In the genomic region with DNA sequence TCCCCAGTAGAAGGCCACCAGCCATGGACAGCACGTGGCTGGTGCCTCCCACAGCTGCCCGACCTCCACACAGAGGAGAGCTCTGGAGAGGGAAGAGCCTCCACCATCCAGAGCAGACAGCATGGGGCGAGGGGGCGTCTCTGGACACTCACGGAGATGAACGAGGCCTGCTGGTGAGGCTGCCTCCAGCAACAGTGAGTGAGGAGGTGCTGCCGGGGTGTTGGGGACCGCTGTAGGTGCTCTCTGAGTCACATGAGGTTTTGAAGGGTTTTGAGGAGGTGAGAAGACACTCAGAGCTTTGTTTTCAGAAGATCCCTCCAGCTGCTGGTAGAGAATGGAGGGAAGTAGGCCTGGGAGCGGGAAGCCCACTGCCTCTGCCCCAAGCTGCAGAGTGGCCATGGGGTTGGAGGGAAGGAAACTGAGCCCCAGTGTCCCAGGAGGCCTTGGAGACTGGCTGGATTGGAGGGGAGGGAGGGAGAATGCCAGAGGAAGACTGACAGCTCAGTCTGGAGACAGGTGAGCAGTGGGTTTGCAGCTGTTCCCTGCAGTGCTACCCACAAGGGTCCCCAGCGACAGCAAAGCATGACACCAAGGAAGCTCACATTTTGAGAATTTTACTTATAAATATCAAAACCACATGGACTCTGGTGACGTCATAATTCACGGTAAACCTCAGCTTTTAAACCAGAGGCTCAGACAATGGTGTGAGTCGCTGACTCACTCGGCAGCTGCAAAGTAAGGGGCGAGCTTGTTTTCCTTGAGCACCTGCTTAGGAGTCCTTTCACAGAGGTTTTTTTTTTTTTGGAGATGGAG, we compare ENCODE assay signal across 8 cellular contexts.
DNase-seq lines count a peak whose midpoint lies in the region; ATAC-seq and TF ChIP-seq lines count a peak whose summit lies in the region.

No MANE protein-coding gene starts in this region.

- H3K27ac ChIP-seq in fibroblast of lung (ENCODE audit: insufficient read depth, low read length) (peak overlapping the region; percentile 34), tibial artery (peak overlapping the region; percentile 77 to 79)

- no peak for TF ChIP-seq CTCF in fibroblast of lung (conservative IDR thresholded peaks at IDR 0.05 in 1 of 2, IDR thresholded peaks at IDR 0.05 in 1 of 2; ENCODE audit: low read depth in 1 of 2, low read length in 2 of 2)
- TF ChIP-seq CTCF in tibial artery (IDR thresholded peaks at IDR 0.05), result no peak

- peaks cover 0 to 4% of the 10 kb centered on the region in 2 donors for H3K9me3 Mint-ChIP-seq in activated naive CD4-positive, alpha-beta T cell treated with anti-CD3 and anti-CD28 coated beads, Interleukin-2, amount 50 U/mL, for 72 hours

- no peaks in the 10 kb centered on the region for H3K27me3 ChIP-seq in fibroblast of lung (ENCODE audit: control insufficient read depth, insufficient read depth, low read length)
- H3K27me3 ChIP-seq in tibial artery, result no peaks in the 10 kb centered on the region

- ATAC-seq in activated naive CD4-positive, alpha-beta T cell treated with anti-CD3 and anti-CD28 coated beads, Interleukin-2, amount 50 U/mL, for 72 hours, result peak; percentile 51 to 86
- no peak for ATAC-seq in GM18868 (IDR thresholded peaks at IDR 0.05; ENCODE audit: unreplicated experiment)

- DNase-seq in activated naive CD4-positive, alpha-beta T cell treated with anti-CD3 and anti-CD28 coated beads, Interleukin-2, amount 50 U/mL, for 72 hours (ENCODE audit: low spot score in 2 of 2), result no peak
- no peak for DNase-seq in activated naive CD4-positive, alpha-beta T cell (lab: John Stamatoyannopoulos, UW)
- peak; percentile 93 for DNase-seq in RPMI7951 (ENCODE audit: low read depth)
- DNase-seq in fibroblast of lung (ENCODE audit: low read depth in 2 of 2), result peak; percentile 94 to 99
- no peak for DNase-seq in tibial artery
- no peak for DNase-seq in SW480 (ENCODE audit: low spot score)
- DNase-seq in midbrain (lab: John Stamatoyannopoulos, UW), result no peak

- H4K20me1 ChIP-seq in fibroblast of lung (ENCODE audit: control insufficient read depth, extremely low read depth, insufficient read depth, low read length), result no peaks in the 10 kb centered on the region

- no peak overlapping the region for H3K4me2 ChIP-seq in fibroblast of lung (ENCODE audit: extremely low read depth, insufficient read depth, low read length)

- H3K4me1 ChIP-seq in fibroblast of lung (ENCODE audit: control insufficient read depth, extremely low read depth, insufficient read depth, low read length) (peaks cover 13% of the 10 kb centered on the region), tibial artery (peaks cover 7 to 40% (median 23%) of the 10 kb centered on the region in 4 donors)

- no peaks in the 10 kb centered on the region for H3K36me3 ChIP-seq in fibroblast of lung (ENCODE audit: control insufficient read depth, insufficient read depth, low read length)
- H3K36me3 ChIP-seq in tibial artery, result no peaks in the 10 kb centered on the region

- no peak overlapping the region for H3K9ac ChIP-seq in fibroblast of lung (ENCODE audit: insufficient read depth, low read length)

- no peak overlapping the region for H2AFZ ChIP-seq in fibroblast of lung (ENCODE audit: low read length)

- H3K9me3 ChIP-seq in fibroblast of lung (ENCODE audit: control insufficient read depth, insufficient read depth, low read depth, low read length) (no peaks in the 10 kb centered on the region), tibial artery (no peaks in the 10 kb centered on the region)

- no peak overlapping the region for H3K27ac Mint-ChIP-seq in activated naive CD4-positive, alpha-beta T cell treated with anti-CD3 and anti-CD28 coated beads, Interleukin-2, amount 50 U/mL, for 72 hours

- H3K4me3 ChIP-seq in fibroblast of lung (replicated peaks in 1 of 4; ENCODE audit: control extremely low read depth in 1 of 4, insufficient read depth in 1 of 4, low read depth in 3 of 4, low read length in 4 of 4) (no peak overlapping the region), tibial artery (no peak overlapping the region)

- no peaks in the 10 kb centered on the region for H3K79me2 ChIP-seq in fibroblast of lung (ENCODE audit: control insufficient read depth, insufficient read depth, low read length)

- no peaks in the 10 kb centered on the region for H3K36me3 Mint-ChIP-seq in activated naive CD4-positive, alpha-beta T cell treated with anti-CD3 and anti-CD28 coated beads, Interleukin-2, amount 50 U/mL, for 72 hours

- intact Hi-C loops in tibial artery (cut with DNase I; ENCODE audit: low total_unique reads), result no loop called here

Comparison
In these comparisons a context has a peak if more than half of its experiments do, and no peak if none do; other contexts are left out.
1. DNase-seq: peak in RPMI7951 (single experiment) and fibroblast of lung (2 of 2); none in activated naive CD4-positive, alpha-beta T cell treated with anti-CD3 and anti-CD28 coated beads, Interleukin-2, amount 50 U/mL, for 72 hours (0 of 2), activated naive CD4-positive, alpha-beta T cell (0 of 4), tibial artery (0 of 2), SW480 (single experiment) and midbrain (single experiment).